In the genomic region with DNA sequence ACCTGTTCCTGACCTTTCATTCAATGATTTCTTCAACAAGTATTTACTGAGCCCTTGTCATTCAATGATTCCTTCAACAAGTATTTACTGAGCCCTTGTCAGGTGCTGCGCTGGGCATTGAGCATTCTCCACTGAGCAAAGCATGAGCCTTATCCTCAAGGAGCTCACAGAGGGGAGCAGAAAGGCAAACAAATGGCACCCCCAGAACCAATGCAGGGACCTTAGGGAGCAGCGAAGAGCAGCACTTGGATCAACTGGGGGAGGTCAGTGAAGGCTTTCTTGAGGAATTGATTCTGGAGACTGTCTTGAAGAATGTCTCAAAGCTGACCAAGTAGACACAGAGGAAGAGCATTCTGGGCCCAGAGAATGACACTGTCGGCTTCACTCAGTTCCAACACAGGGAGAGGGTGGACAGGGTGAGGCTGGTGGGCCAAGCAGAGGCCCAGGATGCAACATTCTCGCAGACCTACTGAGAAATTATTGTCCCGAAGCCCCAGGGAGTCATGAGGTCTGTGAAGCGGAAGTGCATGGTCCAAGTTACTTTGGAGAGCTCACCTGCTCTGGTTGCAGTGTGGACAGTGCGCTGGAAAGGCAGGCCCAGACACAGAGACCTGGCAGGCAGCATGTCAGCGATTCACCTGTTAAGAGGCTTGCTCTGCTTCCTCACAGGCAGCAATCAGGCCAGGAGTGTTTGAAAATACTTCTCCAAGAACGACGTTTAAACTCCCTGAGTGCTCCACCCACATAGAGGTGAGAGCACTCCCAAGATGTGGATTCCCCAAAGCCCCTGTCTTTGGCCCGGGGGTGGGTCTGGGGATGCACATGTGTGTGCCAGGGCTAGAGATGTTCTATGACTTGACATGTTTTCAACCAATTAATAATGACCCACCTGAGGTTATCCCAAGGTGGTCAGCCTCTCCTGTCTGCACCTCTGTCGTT, we compare ENCODE assay signal across 1 cellular context.
TF ChIP-seq lines count a peak whose summit lies in the region.

No MANE protein-coding gene starts in this region.

TF ChIP-seq in HepG2, 621 proteins besides CTCF, POLR2A, EP300 and RAD21:
- TF ChIP-seq, protein P1, sequence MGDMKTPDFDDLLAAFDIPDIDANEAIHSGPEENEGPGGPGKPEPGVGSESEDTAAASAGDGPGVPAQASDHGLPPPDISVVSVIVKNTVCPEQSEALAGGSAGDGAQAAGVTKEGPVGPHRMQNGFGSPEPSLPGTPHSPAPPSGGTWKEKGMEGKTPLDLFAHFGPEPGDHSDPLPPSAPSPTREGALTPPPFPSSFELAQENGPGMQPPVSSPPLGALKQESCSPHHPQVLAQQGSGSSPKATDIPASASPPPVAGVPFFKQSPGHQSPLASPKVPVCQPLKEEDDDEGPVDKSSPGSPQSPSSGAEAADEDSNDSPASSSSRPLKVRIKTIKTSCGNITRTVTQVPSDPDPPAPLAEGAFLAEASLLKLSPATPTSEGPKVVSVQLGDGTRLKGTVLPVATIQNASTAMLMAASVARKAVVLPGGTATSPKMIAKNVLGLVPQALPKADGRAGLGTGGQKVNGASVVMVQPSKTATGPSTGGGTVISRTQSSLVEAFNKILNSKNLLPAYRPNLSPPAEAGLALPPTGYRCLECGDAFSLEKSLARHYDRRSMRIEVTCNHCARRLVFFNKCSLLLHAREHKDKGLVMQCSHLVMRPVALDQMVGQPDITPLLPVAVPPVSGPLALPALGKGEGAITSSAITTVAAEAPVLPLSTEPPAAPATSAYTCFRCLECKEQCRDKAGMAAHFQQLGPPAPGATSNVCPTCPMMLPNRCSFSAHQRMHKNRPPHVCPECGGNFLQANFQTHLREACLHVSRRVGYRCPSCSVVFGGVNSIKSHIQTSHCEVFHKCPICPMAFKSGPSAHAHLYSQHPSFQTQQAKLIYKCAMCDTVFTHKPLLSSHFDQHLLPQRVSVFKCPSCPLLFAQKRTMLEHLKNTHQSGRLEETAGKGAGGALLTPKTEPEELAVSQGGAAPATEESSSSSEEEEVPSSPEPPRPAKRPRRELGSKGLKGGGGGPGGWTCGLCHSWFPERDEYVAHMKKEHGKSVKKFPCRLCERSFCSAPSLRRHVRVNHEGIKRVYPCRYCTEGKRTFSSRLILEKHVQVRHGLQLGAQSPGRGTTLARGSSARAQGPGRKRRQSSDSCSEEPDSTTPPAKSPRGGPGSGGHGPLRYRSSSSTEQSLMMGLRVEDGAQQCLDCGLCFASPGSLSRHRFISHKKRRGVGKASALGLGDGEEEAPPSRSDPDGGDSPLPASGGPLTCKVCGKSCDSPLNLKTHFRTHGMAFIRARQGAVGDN (CRISPR knock-in tag; IDR thresholded peaks at IDR 0.05), result peak; percentile 29; the same call in 1 of the 2 replicates
- TF ChIP-seq ZNF570 (CRISPR knock-in tag; IDR thresholded peaks at IDR 0.05; ENCODE audit: borderline replicate concordance), result no peak
- TF ChIP-seq FOXK2 (IDR thresholded peaks at IDR 0.05), result no peak
- TF ChIP-seq, protein P2, sequence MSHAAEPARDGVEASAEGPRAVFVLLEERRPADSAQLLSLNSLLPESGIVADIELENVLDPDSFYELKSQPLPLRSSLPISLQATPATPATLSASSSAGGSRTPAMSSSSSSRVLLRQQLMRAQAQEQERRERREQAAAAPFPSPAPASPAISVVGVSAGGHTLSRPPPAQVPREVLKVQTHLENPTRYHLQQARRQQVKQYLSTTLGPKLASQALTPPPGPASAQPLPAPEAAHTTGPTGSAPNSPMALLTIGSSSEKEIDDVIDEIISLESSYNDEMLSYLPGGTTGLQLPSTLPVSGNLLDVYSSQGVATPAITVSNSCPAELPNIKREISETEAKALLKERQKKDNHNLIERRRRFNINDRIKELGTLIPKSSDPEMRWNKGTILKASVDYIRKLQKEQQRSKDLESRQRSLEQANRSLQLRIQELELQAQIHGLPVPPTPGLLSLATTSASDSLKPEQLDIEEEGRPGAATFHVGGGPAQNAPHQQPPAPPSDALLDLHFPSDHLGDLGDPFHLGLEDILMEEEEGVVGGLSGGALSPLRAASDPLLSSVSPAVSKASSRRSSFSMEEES (CRISPR knock-in tag; IDR thresholded peaks at IDR 0.05), result 0 out of 2 replicates have a peak, but pooled peaks have one; percentile 28
- peak; percentile 60; the same call in 1 of the 2 replicates for TF ChIP-seq ETV5 (CRISPR knock-in tag; IDR thresholded peaks at IDR 0.05; ENCODE audit: borderline replicate concordance)
